In genomic region chr12:122835693-122836026, GRCh38 we compare ENCODE assay signal across 8 cellular contexts.
DNase-seq lines count a peak whose midpoint lies in the region.

No MANE protein-coding gene starts in this region.

- peak overlapping the region; percentile 60 for H3K27ac ChIP-seq in angular gyrus (ENCODE audit: low read depth, low read length)
- no peak overlapping the region for H3K27ac ChIP-seq in iPS-20b (ENCODE audit: low read length)

- H3K9me3 ChIP-seq in iPS-20b (ENCODE audit: insufficient read depth, low read depth, low read length) = no peaks in the 10 kb centered on the region

- peaks cover 46% of the 10 kb centered on the region for H3K27me3 ChIP-seq in iPS-20b (ENCODE audit: insufficient read depth, low read length)

- H3K36me3 ChIP-seq in iPS-20b (ENCODE audit: insufficient read depth, low read depth, low read length) = no peaks in the 10 kb centered on the region

- peaks cover 6% of the 10 kb centered on the region; the same call in 1 of the 2 replicates for H3K4me1 ChIP-seq in iPS-20b (ENCODE audit: insufficient read depth, low read length)

- no peak overlapping the region; the same call in 1 of the 2 replicates for H3K9ac ChIP-seq in iPS-20b (ENCODE audit: low read depth, low read length)

- peak overlapping the region; percentile 84; the same call in 1 of the 2 replicates for H3K4me3 ChIP-seq in iPS-20b (ENCODE audit: low read length)

- peak; percentile 43 for DNase-seq in NCI-H2227 (lab: John Stamatoyannopoulos, UW; ENCODE audit: unreplicated experiment)
- DNase-seq in NCI-H2227 treated with DMSO at 0.1 percent for 48 hours (lab: John Stamatoyannopoulos, UW) = no peak
- peak; percentile 58 for DNase-seq in HuH-7.5 (ENCODE audit: low spot score)
- peak; percentile 26 for DNase-seq in stimulated activated CD4-positive, alpha-beta T cell treated with anti-CD3 and anti-CD28 coated beads, Interleukin-4, amount 100 ng/mL, for 1 hour
- DNase-seq in glomerular visceral epithelial cell (ENCODE audit: extremely low spot score) = no peak
- DNase-seq in HUDEP-2 (lab: John Stamatoyannopoulos, UW; ENCODE audit: unreplicated experiment in 76 of 76) = no peak

Comparison
In these comparisons a context has a peak if more than half of its experiments do, and no peak if none do; other contexts are left out.
1. DNase-seq: peak in NCI-H2227 (single experiment), HuH-7.5 (single experiment) and stimulated activated CD4-positive, alpha-beta T cell treated with anti-CD3 and anti-CD28 coated beads, Interleukin-4, amount 100 ng/mL, for 1 hour (single experiment); none in NCI-H2227 treated with DMSO at 0.1 percent for 48 hours (single experiment), glomerular visceral epithelial cell (single experiment) and HUDEP-2 (0 of 76).